1 cellular context compared by ENCODE assay signal in genomic region chr12:79933043-79933442, GRCh38.
TF ChIP-seq lines count a peak whose summit lies in the region.

No MANE protein-coding gene starts in this region.

TF ChIP-seq in GM12878, 131 proteins besides CTCF, POLR2A, EP300 and RAD21:
- no peak for TF ChIP-seq SIX5 (IDR thresholded peaks at IDR 0.05; ENCODE audit: low read depth, low read length, severe bottlenecking)
- TF ChIP-seq CUX1 (IDR thresholded peaks at IDR 0.05; ENCODE audit: insufficient replicate concordance, low read depth, low read length), result no peak
- TF ChIP-seq RCOR1 (conservative IDR thresholded peaks at IDR 0.05; ENCODE audit: low read depth, low read length), result no peak
- 0 out of 2 replicates have a peak, but pooled peaks have one; percentile 30 for TF ChIP-seq PKNOX1 (IDR thresholded peaks at IDR 0.05)
